ENCODE assay signal across 11 cellular contexts in the genomic region with DNA sequence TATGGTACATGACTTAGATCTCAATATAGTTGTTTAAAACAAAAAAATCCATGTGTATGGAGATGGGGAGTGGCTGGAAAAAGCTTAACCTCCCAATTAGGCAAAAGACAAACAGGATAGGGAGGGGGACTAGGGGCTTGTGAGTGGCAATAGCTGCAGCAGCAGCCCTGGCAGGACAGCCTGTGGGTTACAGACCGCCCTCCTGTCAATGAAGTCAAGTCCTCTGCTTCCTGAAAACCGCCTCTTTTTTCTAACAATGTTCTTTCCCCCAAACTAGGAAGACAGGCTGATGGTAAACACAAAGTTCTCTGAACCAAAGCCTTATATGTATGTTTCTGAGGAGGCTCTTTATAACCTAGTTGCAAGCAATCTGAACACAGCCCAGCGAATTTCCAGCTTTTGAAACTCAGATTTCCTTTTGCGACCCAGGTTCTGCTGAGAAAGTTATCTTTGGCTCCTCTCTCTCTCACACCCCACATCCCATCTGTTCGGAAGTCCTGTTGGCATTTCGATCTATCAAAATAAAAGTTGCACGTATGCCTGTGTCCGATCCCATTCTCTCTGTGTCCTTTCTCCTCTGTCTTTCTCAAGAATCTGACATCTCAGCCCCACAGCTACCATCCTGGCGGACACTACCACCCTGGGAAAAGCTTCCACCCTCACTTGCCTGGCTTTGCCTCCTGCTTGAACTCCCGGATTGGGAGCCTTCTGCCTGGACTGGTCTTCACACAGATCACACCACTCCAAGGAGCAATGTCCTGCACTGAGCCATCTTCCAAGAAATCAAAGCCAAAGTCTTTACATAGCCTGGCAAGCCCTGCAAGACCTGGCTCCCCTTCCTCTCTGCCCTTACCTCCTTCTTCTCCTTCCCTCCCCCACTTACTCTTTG. TPM values are rescaled to one million over a fixed set of nuclear protein-coding genes. Genes with fewer than 3 reads are reported as not detected.
DNase-seq lines count a peak whose midpoint lies in the region; ATAC-seq, FAIRE-seq and TF ChIP-seq lines count a peak whose summit lies in the region.
"Had no signal": no experiment of that assay in that cellular context is flagged by ENCODE, and none has a peak within 500 bp of the region (broad histone marks: within the 10 kb centered on the region; RNA-seq: fewer than 3 reads in every experiment).

No MANE protein-coding gene starts in this region.

- H3K9me3 Mint-ChIP-seq in stimulated activated naive CD8-positive, alpha-beta T cell treated with anti-CD3 and anti-CD28 coated beads, Interleukin-15, amount 100 ng/mL, for 72 hours = no peaks in the 10 kb centered on the region

- no peak for FAIRE-seq in HepG2 (lab: Jason Lieb, UNC)

- H3K9ac ChIP-seq in IMR-90 (ENCODE audit: low read depth, low read length) = peak overlapping the region; percentile 30
- H3K9ac ChIP-seq in colonic mucosa (ENCODE audit: low read depth in 2 of 2, low read length in 2 of 2) = peak overlapping the region in 1 of 2 donors; percentile 85
- no peak overlapping the region for H3K9ac ChIP-seq in HepG2 (ENCODE audit: insufficient read depth, low read depth, low read length)
- peak overlapping the region in 3 of 5 donors; percentile 7 to 22 (median 18) for H3K9ac ChIP-seq in subcutaneous abdominal adipose tissue (ENCODE audit: low read length in 5 of 5)

- H3K36me3 ChIP-seq in IMR-90 (ENCODE audit: control insufficient read depth, insufficient read depth, low read length) = no peaks in the 10 kb centered on the region
- no peaks in the 10 kb centered on the region for H3K36me3 ChIP-seq in colonic mucosa
- H3K36me3 ChIP-seq in HepG2 (replicated peaks in 1 of 2; ENCODE audit: control insufficient read depth in 1 of 2, insufficient read depth in 2 of 2, low read length in 2 of 2) = no peaks in the 10 kb centered on the region
- H3K36me3 ChIP-seq in subcutaneous abdominal adipose tissue (ENCODE audit: control insufficient read depth in 5 of 5, insufficient read depth in 5 of 5, low read length in 5 of 5) = no peaks in the 10 kb centered on the region

- peaks cover 16% of the 10 kb centered on the region for H3K79me2 ChIP-seq in HepG2 (ENCODE audit: insufficient read depth, low read length)

- TF ChIP-seq CTCF in IMR-90 (conservative IDR thresholded peaks at IDR 0.05; ENCODE audit: low read depth, low read length) = no peak
- no peak for TF ChIP-seq CTCF in colonic mucosa (IDR thresholded peaks at IDR 0.05)
- TF ChIP-seq CTCF in HepG2 (CRISPR knock-in tag; IDR thresholded peaks at IDR 0.05) = no peak

- H2AK9ac ChIP-seq in IMR-90 (replicated peaks; ENCODE audit: low read depth, low read length, poor library complexity) = peak overlapping the region; percentile 6

- peak; percentile 25 for ATAC-seq in IMR-90 (ENCODE audit: low read depth)
- ATAC-seq in HepG2 = no peak
- no peak for ATAC-seq in GM21737 (IDR thresholded peaks at IDR 0.05; ENCODE audit: unreplicated experiment)
- no peak for ATAC-seq in stimulated activated naive CD8-positive, alpha-beta T cell treated with anti-CD3 and anti-CD28 coated beads, Interleukin-15, amount 100 ng/mL, for 72 hours

- H2AFZ ChIP-seq in IMR-90 (replicated peaks; ENCODE audit: low read length, poor library complexity) = no peak overlapping the region
- H2AFZ ChIP-seq in HepG2 (ENCODE audit: low read length) = no peak overlapping the region

- H3K4me1 ChIP-seq in IMR-90 (ENCODE audit: control insufficient read depth, insufficient read depth, low read length) = peaks cover 36% of the 10 kb centered on the region
- peaks cover 19% of the 10 kb centered on the region for H3K4me1 ChIP-seq in colonic mucosa
- peaks cover 75% of the 10 kb centered on the region for H3K4me1 ChIP-seq in HepG2 (ENCODE audit: insufficient read depth, low read length)
- H3K4me1 ChIP-seq in subcutaneous abdominal adipose tissue (ENCODE audit: control insufficient read depth in 5 of 5, insufficient read depth in 5 of 5, low read length in 5 of 5) = peaks cover 10 to 33% (median 24%) of the 10 kb centered on the region in 5 donors

- H4K20me1 ChIP-seq in IMR-90 (ENCODE audit: insufficient read depth, low read length) (peaks cover 75% of the 10 kb centered on the region), HepG2 (ENCODE audit: insufficient read depth, low read length) (no peaks in the 10 kb centered on the region)

- H3K4ac ChIP-seq in IMR-90 (ENCODE audit: low read depth, low read length) = peak overlapping the region; percentile 78

- H3K56ac ChIP-seq in IMR-90 (ENCODE audit: extremely low read depth, insufficient read depth, low read length) = peak overlapping the region; percentile 44; the same call in 1 of the 2 replicates

- CTCF ChIA-PET in IMR-90 (lab: Yijun Ruan, JAX) (interaction anchor here (0.8 kb wide), 1 partner anchor 109 kb away, joined by 3 read pairs; no protein-coding TSS in a partner anchor), HepG2 (lab: Yijun Ruan, JAX; ENCODE audit: low intra/inter-chr PET ratio, low total read pairs) (no interaction called here)

- no peak overlapping the region for H3K4me3 ChIP-seq in IMR-90 (ENCODE audit: insufficient read depth, low read depth, low read length)
- H3K4me3 ChIP-seq in colonic mucosa = no peak overlapping the region
- H3K4me3 ChIP-seq in HepG2 (replicated peaks in 1 of 3; ENCODE audit: insufficient read depth in 1 of 3, low read depth in 2 of 3, low read length in 3 of 3) = no peak overlapping the region
- peak overlapping the region in 4 of 5 donors; percentile 26 to 37 (median 32) for H3K4me3 ChIP-seq in subcutaneous abdominal adipose tissue (ENCODE audit: low read depth in 1 of 5, low read length in 5 of 5)

- H4K91ac ChIP-seq in IMR-90 (ENCODE audit: insufficient read depth, low read depth, low read length) = peak overlapping the region; percentile 87

- peaks cover 34% of the 10 kb centered on the region for H3K27me3 Mint-ChIP-seq in stimulated activated naive CD8-positive, alpha-beta T cell treated with anti-CD3 and anti-CD28 coated beads, Interleukin-15, amount 100 ng/mL, for 72 hours

- peak overlapping the region; percentile 77; the same call in 1 of the 3 replicates for H2BK15ac ChIP-seq in IMR-90 (ENCODE audit: low read depth, low read length)

- H3K14ac ChIP-seq in IMR-90 (replicated peaks; ENCODE audit: low read depth, low read length) = peak overlapping the region; percentile 87

- dilution Hi-C loops in IMR-90 (cut with HindIII; ENCODE audit: low sequenced_read_pairs, unreplicated experiment) = no loop called here

- H3K27ac Mint-ChIP-seq in stimulated activated naive CD8-positive, alpha-beta T cell treated with anti-CD3 and anti-CD28 coated beads, Interleukin-15, amount 100 ng/mL, for 72 hours = peak overlapping the region in 1 of 2 donors; percentile 19

- no peaks in the 10 kb centered on the region for H3K27me3 ChIP-seq in IMR-90 (ENCODE audit: control insufficient read depth, insufficient read depth, low read length)
- H3K27me3 ChIP-seq in colonic mucosa = no peaks in the 10 kb centered on the region
- H3K27me3 ChIP-seq in HepG2 (ENCODE audit: control insufficient read depth in 1 of 2, insufficient read depth in 2 of 2, low read length in 2 of 2) = no peaks in the 10 kb centered on the region
- no peaks in the 10 kb centered on the region for H3K27me3 ChIP-seq in subcutaneous abdominal adipose tissue (ENCODE audit: control insufficient read depth in 5 of 5, insufficient read depth in 4 of 5, low read length in 5 of 5)

- in situ Hi-C loops in IMR-90 (cut with MboI; ENCODE audit: low sequenced_read_pairs) (no loop called here), HepG2 (cut with HindIII; ENCODE audit: extremely low pct_ligation_motif_present, low pct_unique_long_range_greater_than_20kb) (no loop called here)

- BruUV-seq in IMR-90 (replicated peaks; lab: Mats Ljungman, UMichigan) (no TSS peak), HepG2 (replicated peaks; lab: Mats Ljungman, UMichigan) (no TSS peak)

- peak overlapping the region; percentile 58 for H3K18ac ChIP-seq in IMR-90 (ENCODE audit: low read depth, low read length)

- H3K23ac ChIP-seq in IMR-90 (ENCODE audit: low read depth, low read length) = peak overlapping the region; percentile 82

- H2BK20ac ChIP-seq in IMR-90 (ENCODE audit: low read depth, low read length) = peak overlapping the region; percentile 66

- H3K27ac ChIP-seq in IMR-90 (ENCODE audit: insufficient read depth, low read length) (peak overlapping the region; percentile 73), colonic mucosa (peak overlapping the region; percentile 79), HepG2 (ENCODE audit: extremely low read length, insufficient read depth, low read length) (peak overlapping the region; percentile 15), subcutaneous abdominal adipose tissue (ENCODE audit: low read depth, low read length) (peak overlapping the region; percentile 38)

- no peak overlapping the region for H3K4me3 Mint-ChIP-seq in stimulated activated naive CD8-positive, alpha-beta T cell treated with anti-CD3 and anti-CD28 coated beads, Interleukin-15, amount 100 ng/mL, for 72 hours

- DNase-seq in IMR-90 (no peak), colonic mucosa (no peak), HepG2 (ENCODE audit: low spot score) (no peak), NCI-H2227 treated with DMSO at 0.1 percent for 48 hours (lab: John Stamatoyannopoulos, UW) (no peak), NCI-H82 (lab: John Stamatoyannopoulos, UW) (no peak)
- no peak for DNase-seq in stimulated activated naive CD8-positive, alpha-beta T cell treated with anti-CD3 and anti-CD28 coated beads, Interleukin-15, amount 100 ng/mL, for 72 hours
- DNase-seq: effector CD8-positive, alpha-beta T cell; nucleus accumbens; OCI-M1 had no signal

- peak overlapping the region; percentile 79 for H2BK5ac ChIP-seq in IMR-90 (ENCODE audit: low read depth, low read length, poor library complexity, severe bottlenecking)

- TF ChIP-seq POLR2A in IMR-90 (IDR thresholded peaks at IDR 0.05; ENCODE audit: low read depth, low read length) = no peak
- TF ChIP-seq POLR2A in HepG2 (IDR thresholded peaks at IDR 0.05; ENCODE audit: insufficient read depth in 1 of 2, low read depth in 2 of 2, low read length in 2 of 2) = no peak

- H3K79me1 ChIP-seq in IMR-90 (ENCODE audit: low read depth in 1 of 2, low read length in 2 of 2) = peaks cover 12 to 70% of the 10 kb centered on the region in 2 experiments; a peak in 3 of 4 replicates

- intact Hi-C loops in IMR-90 (cut with micrococcal nuclease) = no loop called here
- intact Hi-C loops in colonic mucosa (cut with DNase I) = no loop called here
- intact Hi-C loops in HepG2 (cut with micrococcal nuclease; ENCODE audit: unreplicated experiment) = no loop called here

- peak overlapping the region; percentile 89 for H2AK5ac ChIP-seq in IMR-90 (ENCODE audit: low read depth, low read length)

- no peaks in the 10 kb centered on the region for H3K9me3 ChIP-seq in IMR-90 (ENCODE audit: control insufficient read depth, insufficient read depth, low read length)
- H3K9me3 ChIP-seq in colonic mucosa = no peaks in the 10 kb centered on the region
- no peaks in the 10 kb centered on the region for H3K9me3 ChIP-seq in HepG2 (ENCODE audit: low read length)
- H3K9me3 ChIP-seq in subcutaneous abdominal adipose tissue (ENCODE audit: control insufficient read depth in 5 of 5, low read length in 5 of 5) = peaks cover 0 to 2% (median 0%) of the 10 kb centered on the region in 5 donors

- H2BK120ac ChIP-seq in IMR-90 (ENCODE audit: low read depth, low read length) = peak overlapping the region; percentile 78

- WGBS in IMR-90 (ENCODE audit: extremely low coverage in 2 of 2, insufficient read length in 1 of 2), 2 experiments = 54% methylated on average over 8 of the region's 10 CpGs; no CpG with 5 or more reads in 1 of the 2 experiments
- 80% methylated on average over 9 of the region's 10 CpGs for WGBS in HepG2 (ENCODE audit: low lambda C conversion rate)

- peak overlapping the region; percentile 45 for H3K4me2 ChIP-seq in IMR-90 (ENCODE audit: low read depth, low read length)
- H3K4me2 ChIP-seq in HepG2 (ENCODE audit: low read depth, low read length) = no peak overlapping the region

- POLR2A ChIA-PET in IMR-90 (lab: Charles Lee; ENCODE audit: unreplicated experiment) = interaction anchor here (0.5 kb wide), 1 partner anchor 1563 kb away, joined by 3 read pairs; no protein-coding TSS in a partner anchor
- POLR2A ChIA-PET in HepG2 (lab: Yijun Ruan, JAX) = no interaction called here

- TF ChIP-seq RAD21 in IMR-90 (IDR thresholded peaks at IDR 0.05; ENCODE audit: low read length) = no peak
- no peak for TF ChIP-seq RAD21 in HepG2 (CRISPR knock-in tag; IDR thresholded peaks at IDR 0.05)

- peaks cover 21% of the 10 kb centered on the region for H3K4me1 Mint-ChIP-seq in stimulated activated naive CD8-positive, alpha-beta T cell treated with anti-CD3 and anti-CD28 coated beads, Interleukin-15, amount 100 ng/mL, for 72 hours

- H4K5ac ChIP-seq in IMR-90 (ENCODE audit: low read depth, low read length) = peak overlapping the region; percentile 69

- H3K9me1 ChIP-seq in IMR-90 (ENCODE audit: insufficient read depth, low read length) = peaks cover 23% of the 10 kb centered on the region

- TF ChIP-seq EP300 in HepG2 (IDR thresholded peaks at IDR 0.05; ENCODE audit: low read depth in 2 of 2, low read length in 2 of 2) (no peak), HepG2 (CRISPR knock-in tag; IDR thresholded peaks at IDR 0.05; ENCODE audit: borderline replicate concordance) (no peak)

- peak overlapping the region; percentile 32 to 70; a peak in 3 of 4 replicates for H4K8ac ChIP-seq in IMR-90 (ENCODE audit: low read depth in 2 of 2, low read length in 2 of 2)

RNA-seq across cellular contexts. Expression of a gene that starts 10.1 kb away (rescaled TPM):
- total RNA-seq in IMR-90 (2012; rRNA removed) = 136 and 170 TPM in 2 replicates
- 57.7 and 64.3 TPM in 2 replicates for polyA plus RNA-seq in IMR-90 (2012; rRNA removed)
- polyA plus RNA-seq in IMR-90 (2012; cell fraction: cytosol; rRNA removed) = 23.4 and 27.5 TPM in 2 replicates
- 31.8 and 116 TPM in 2 replicates for polyA plus RNA-seq in IMR-90 (2012; cell fraction: nucleus; rRNA removed; ENCODE audit: low replicate concordance)
- total RNA-seq in colonic mucosa = 100 to 1,000 TPM; 263 to 359 TPM
- 3.7 and 4.0 TPM in 2 replicates for total RNA-seq in HepG2 (2016; rRNA removed; fragmentation: Illumina TruSeq; extraction: Trizol)
- total RNA-seq in HepG2 (2016; cell fraction: cytosol; rRNA removed; fragmentation: Illumina TruSeq; extraction: Trizol; ENCODE audit: low read depth) = 0.79 and 0.81 TPM in 2 replicates
- 3.1 and 4.2 TPM in 2 replicates for total RNA-seq in HepG2 (2016; cell fraction: insoluble cytoplasmic fraction; rRNA removed; fragmentation: Illumina TruSeq; extraction: Trizol)
- 2.1 and 2.3 TPM in 2 replicates for total RNA-seq in HepG2 (2016; cell fraction: membrane; rRNA removed; fragmentation: Illumina TruSeq; extraction: Trizol)
- 6.1 and 6.4 TPM in 2 replicates for total RNA-seq in HepG2 (2016; cell fraction: nucleus; rRNA removed; fragmentation: Illumina TruSeq; extraction: Trizol)
- polyA plus RNA-seq in HepG2 (2011; rRNA removed) = 2.3 and 2.8 TPM in 2 replicates
- 1.5 and 2.0 TPM in 2 replicates for polyA plus RNA-seq in HepG2 (2011; cell fraction: cytosol; rRNA removed)
- polyA plus RNA-seq in HepG2 (2011; cell fraction: nucleus; rRNA removed) = 1.1 TPM in 2 replicates
- 1.3 and 1.7 TPM in 2 replicates for polyA plus RNA-seq in HepG2 (2012)
- polyA plus RNA-seq in HepG2 (2016; cell fraction: cytosol; fragmentation: Illumina TruSeq; extraction: Trizol; ENCODE audit: low read depth) = 0.23 and 0.26 TPM in 2 replicates
- 1.3 and 1.4 TPM in 2 replicates for polyA plus RNA-seq in HepG2 (2016; cell fraction: insoluble cytoplasmic fraction; fragmentation: Illumina TruSeq; extraction: Trizol; ENCODE audit: low read depth)
- 0.48 TPM in 2 replicates for polyA plus RNA-seq in HepG2 (2016; cell fraction: membrane; fragmentation: Illumina TruSeq; extraction: Trizol; ENCODE audit: low read depth)
- 3.1 and 4.7 TPM in 2 replicates for polyA plus RNA-seq in HepG2 (2016; cell fraction: nucleus; fragmentation: Illumina TruSeq; extraction: Trizol; ENCODE audit: insufficient read depth, low read depth)
- 0.89 and 4.0 TPM in 2 replicates for polyA minus RNA-seq in HepG2 (2011; rRNA and poly(A)+ RNA removed; ENCODE audit: low replicate concordance)
- polyA minus RNA-seq in HepG2 (2011; cell fraction: cytosol; rRNA and poly(A)+ RNA removed) = 3.3 and 5.1 TPM in 2 replicates
- 6.0 and 8.6 TPM in 2 replicates for polyA minus RNA-seq in HepG2 (2011; cell fraction: nucleus; rRNA and poly(A)+ RNA removed)

Comparison
In these comparisons a context has a peak if more than half of its experiments do, and no peak if none do; other contexts are left out.
1. H3K27ac ChIP-seq: peak in every context shown above with its lines; median percentile 79 in colonic mucosa; 73 in IMR-90; 38 in subcutaneous abdominal adipose tissue; 15 in HepG2.
2. H3K4me3 ChIP-seq: peak in subcutaneous abdominal adipose tissue (4 of 5); none in IMR-90 (single experiment), colonic mucosa (single experiment) and HepG2 (0 of 3).
3. RNA of a gene that starts 10.1 kb away (total RNA-seq): 263 to 359 TPM in colonic mucosa and 136 to 170 TPM in IMR-90; 0.79 to 6.4 TPM in HepG2; every median in the first group is over 10 times any median in the second.